1 cellular context compared by ENCODE assay signal in the genomic region with DNA sequence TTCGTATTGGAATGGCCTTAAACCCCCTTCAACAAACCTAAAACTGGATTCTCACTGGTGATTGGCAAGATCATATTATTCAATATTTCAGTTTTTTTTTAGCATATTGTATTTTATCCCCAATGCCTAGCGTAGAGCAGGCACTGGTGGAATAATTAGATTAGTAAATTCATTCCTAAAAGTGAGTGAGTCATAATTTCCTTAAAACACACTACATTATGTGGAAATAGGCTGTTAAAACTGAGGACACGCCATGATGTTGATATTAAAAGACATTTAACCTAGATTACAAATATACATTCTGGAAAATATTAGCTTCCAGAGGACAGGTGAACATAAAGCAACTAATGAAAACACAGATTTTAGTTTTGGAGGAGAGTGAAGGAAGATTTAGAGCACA.
TF ChIP-seq lines count a peak whose summit lies in the region.

No MANE protein-coding gene starts in this region.

TF ChIP-seq in SK-N-SH, 30 proteins besides CTCF, POLR2A, EP300 and RAD21 (continued from another document):
- TF ChIP-seq EZH2phosphoT487 (IDR thresholded peaks at IDR 0.05; ENCODE audit: borderline replicate concordance, low read depth) = no peak
